Comparison of ENCODE assay signal across 1 cellular context in genomic region chr10:70155255-70155838, GRCh38.
A peak's percentile ranks its signal among the peaks of the same experiment; 100 is the strongest.
TF ChIP-seq lines count a peak whose summit lies in the region.

No MANE protein-coding gene starts in this region.

TF ChIP-seq in liver, 16 proteins besides CTCF, POLR2A, EP300 and RAD21:
- TF ChIP-seq RXRA (IDR thresholded peaks at IDR 0.05) (peak; percentile 40 to 53), ZBTB33 (IDR thresholded peaks at IDR 0.05) (no peak), HNF4A (conservative IDR thresholded peaks at IDR 0.05) (peak; percentile 81 to 84), SP1 (IDR thresholded peaks at IDR 0.05) (peak; percentile 35), HNF4G (IDR thresholded peaks at IDR 0.05) (peak; percentile 69), GABPA (IDR thresholded peaks at IDR 0.05 in 1 of 2, conservative IDR thresholded peaks at IDR 0.05 in 1 of 2) (peak in 1 of 2 donors; percentile 20)
